25 cellular contexts compared by ENCODE assay signal in the genomic region with DNA sequence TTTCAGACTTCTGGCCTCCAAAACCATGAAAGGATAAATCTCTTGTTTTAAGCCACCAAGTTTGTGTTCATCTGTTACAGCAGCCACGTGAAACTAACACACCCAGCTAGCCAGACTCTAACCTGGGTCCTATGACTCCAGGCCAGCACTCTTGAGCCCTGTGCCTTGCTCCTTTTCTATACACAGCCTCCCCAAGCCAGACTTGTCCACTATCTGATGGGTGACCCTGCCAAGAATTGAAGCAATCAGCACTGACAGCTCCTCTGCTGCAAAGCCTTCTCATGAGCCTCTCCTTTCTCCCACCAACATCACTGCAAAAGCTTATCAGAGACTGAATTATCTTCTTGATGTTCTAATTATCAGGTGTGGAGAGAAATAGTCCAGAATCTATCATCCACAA. TPM values are rescaled to one million over a fixed set of nuclear protein-coding genes. Genes with fewer than 3 reads are reported as not detected.
DNase-seq lines count a peak whose midpoint lies in the region; ATAC-seq, FAIRE-seq and TF ChIP-seq lines count a peak whose summit lies in the region.
"Had no signal": no experiment of that assay in that cellular context is flagged by ENCODE, and none has a peak within 500 bp of the region (broad histone marks: within the 10 kb centered on the region; RNA-seq: fewer than 3 reads in every experiment).

No MANE protein-coding gene starts in this region.

- 0 out of 2 replicates have a peak, but pooled peaks cover 3% of the 10 kb centered on the region for H3K79me2 ChIP-seq in DND-41 (ENCODE audit: insufficient read depth, low read length)
- H3K79me2 ChIP-seq in GM12878 (ENCODE audit: control insufficient read depth, insufficient read depth, low read length) = peaks cover 4% of the 10 kb centered on the region
- peaks cover 6% of the 10 kb centered on the region for H3K79me2 ChIP-seq in smooth muscle cell (ENCODE audit: low read depth)

- no peak overlapping the region for H3K4me3 Mint-ChIP-seq in MCF 10A (ENCODE audit: unreplicated experiment)
- H3K4me3 Mint-ChIP-seq: B cell; CD4-positive, CD25-positive, alpha-beta regulatory T cell; CD8-positive, alpha-beta T cell had no signal

- TF ChIP-seq RAD21 in GM12878 (IDR thresholded peaks at IDR 0.05; ENCODE audit: insufficient read depth, low read depth, low read length) = no peak

- BruUV-seq in MCF 10A (replicated peaks; lab: Mats Ljungman, UMichigan) (no TSS peak), GM12878 (replicated peaks; lab: Mats Ljungman, UMichigan) (no TSS peak)

- H3K9me3 ChIP-seq in breast epithelium (no peaks in the 10 kb centered on the region), DND-41 (ENCODE audit: insufficient read depth, low read length, severe bottlenecking) (no peaks in the 10 kb centered on the region), GM12878 (replicated peaks; ENCODE audit: control insufficient read depth, insufficient read depth, low read length) (no peaks in the 10 kb centered on the region), smooth muscle cell (replicated peaks; ENCODE audit: low read depth) (no peaks in the 10 kb centered on the region), tibial artery (no peaks in the 10 kb centered on the region)
- H3K9me3 ChIP-seq: BLaER1, Caco-2 had no signal

- TF ChIP-seq EP300 in GM12878 (IDR thresholded peaks at IDR 0.05; ENCODE audit: borderline replicate concordance in 1 of 2, control insufficient read depth in 1 of 2, low read depth in 2 of 2, low read length in 2 of 2) = no peak

- no peak overlapping the region for H3K27ac Mint-ChIP-seq in MCF 10A (ENCODE audit: low read depth, unreplicated experiment)
- H3K27ac Mint-ChIP-seq: B cell; CD8-positive, alpha-beta T cell had no signal

- RAD21 ChIA-PET in GM12878 (lab: Charles Lee; ENCODE audit: unreplicated experiment) = no interaction called here

- in situ Hi-C loops in GM12878 (cut with MboI) = no loop called here

- 100% methylated on average over 1 of the region's 1 CpG for WGBS in GM12878 (ENCODE audit: insufficient coverage, insufficient replicate concordance, low lambda C conversion rate, missing lambda C conversion rate)
- WGBS in smooth muscle cell (ENCODE audit: low lambda C conversion rate) = 94% methylated on average over 1 of the region's 1 CpG

- no peak for DNase-seq in breast epithelium (ENCODE audit: low spot score in 2 of 2)
- DNase-seq in MCF 10A (ENCODE audit: unreplicated experiment) = no peak
- DNase-seq in DND-41 = no peak
- no peak for DNase-seq in GM12878 (ENCODE audit: low read depth, low spot score)
- no peak for DNase-seq in smooth muscle cell (lab: John Stamatoyannopoulos, UW; ENCODE audit: unreplicated experiment)
- no peak for DNase-seq in glomerular visceral epithelial cell (ENCODE audit: extremely low spot score)
- DNase-seq in tibial artery = no peak
- DNase-seq in NCI-H748 treated with DMSO at 0.1 percent for 48 hours (lab: John Stamatoyannopoulos, UW) = no peak
- DNase-seq: CD4-positive, CD25-positive, alpha-beta regulatory T cell; CD8-positive, alpha-beta T cell; DMS153; EL; GF-D8; GM23248; H7; HCEC 1CT had no signal

- peaks cover 10% of the 10 kb centered on the region for H3K4me1 Mint-ChIP-seq in MCF 10A (ENCODE audit: insufficient read depth, unreplicated experiment)
- H3K4me1 Mint-ChIP-seq: CD4-positive, CD25-positive, alpha-beta regulatory T cell had no signal

- ATAC-seq in DND-41 (ENCODE audit: insufficient read depth, low read depth) (no peak), GM12878 (no peak)
- ATAC-seq: CD8-positive, alpha-beta T cell had no signal

- H3K4me2 ChIP-seq in DND-41 (ENCODE audit: insufficient read depth, low read length) = no peak overlapping the region
- H3K4me2 ChIP-seq in GM12878 (ENCODE audit: control insufficient read depth, insufficient read depth) = no peak overlapping the region
- no peak overlapping the region for H3K4me2 ChIP-seq in smooth muscle cell
- H3K4me2 ChIP-seq: BLaER1 had no signal

- H3K27me3 ChIP-seq in breast epithelium (no peaks in the 10 kb centered on the region), DND-41 (ENCODE audit: insufficient read depth, low read length, poor library complexity) (no peaks in the 10 kb centered on the region), GM12878 (replicated peaks in 1 of 2; ENCODE audit: control insufficient read depth in 2 of 2, insufficient read depth in 2 of 2, low read length in 1 of 2) (no peaks in the 10 kb centered on the region), smooth muscle cell (ENCODE audit: low read depth) (no peaks in the 10 kb centered on the region), tibial artery (no peaks in the 10 kb centered on the region)
- H3K27me3 ChIP-seq: BLaER1 had no signal

- H4K20me1 ChIP-seq in DND-41 (ENCODE audit: insufficient read depth, low read length) = no peaks in the 10 kb centered on the region
- no peaks in the 10 kb centered on the region for H4K20me1 ChIP-seq in GM12878 (ENCODE audit: control insufficient read depth, insufficient read depth)
- H4K20me1 ChIP-seq in smooth muscle cell (ENCODE audit: low read depth) = peaks cover 42% of the 10 kb centered on the region
- H4K20me1 ChIP-seq: BLaER1 had no signal

- no peaks in the 10 kb centered on the region for H3K27me3 Mint-ChIP-seq in MCF 10A (ENCODE audit: insufficient read depth, unreplicated experiment)
- H3K27me3 Mint-ChIP-seq: B cell; CD4-positive, CD25-positive, alpha-beta regulatory T cell had no signal

- SMC1A ChIA-PET in GM12878 (lab: Charles Lee; ENCODE audit: uncharacterized antibody, unreplicated experiment) = interaction anchor here (1.0 to 1.6 kb wide), 4 partner anchors 10 to 488 kb away, joined by 3 to 5 read pairs (median 3); no protein-coding TSS in a partner anchor

- POLR2A ChIA-PET in MCF 10A (lab: Yijun Ruan, JAX) (interaction anchor here (0.6 to 4.6 kb wide), 10 partner anchors 7 to 216 kb away, joined by 3 to 19 read pairs (median 4); partner anchors contain the start of gene SIL1), GM12878 (lab: Charles Lee) (no interaction called here)

- H3K4me1 ChIP-seq in breast epithelium = peaks cover 0 to 17% of the 10 kb centered on the region in 2 donors
- H3K4me1 ChIP-seq in DND-41 (ENCODE audit: insufficient read depth, low read length) = peaks cover 10% of the 10 kb centered on the region
- no peaks in the 10 kb centered on the region for H3K4me1 ChIP-seq in GM12878 (ENCODE audit: control insufficient read depth, insufficient read depth, low read length)
- H3K4me1 ChIP-seq in smooth muscle cell (ENCODE audit: low read depth) = no peaks in the 10 kb centered on the region
- H3K4me1 ChIP-seq in tibial artery = peaks cover 0 to 3% (median 1%) of the 10 kb centered on the region in 4 donors
- H3K4me1 ChIP-seq: BLaER1, Caco-2 had no signal

- H3K9ac ChIP-seq in DND-41 (ENCODE audit: low read depth, low read length) = no peak overlapping the region
- no peak overlapping the region for H3K9ac ChIP-seq in GM12878 (ENCODE audit: control insufficient read depth, insufficient read depth, low read length)
- H3K9ac ChIP-seq in smooth muscle cell (ENCODE audit: low read depth) = no peak overlapping the region
- H3K9ac ChIP-seq: BLaER1, GM23248 had no signal

- TF ChIP-seq POLR2A in breast epithelium (IDR thresholded peaks at IDR 0.05) (no peak), GM12878 (IDR thresholded peaks at IDR 0.05; ENCODE audit: low read depth, low read length) (no peak)

- H3K9me3 Mint-ChIP-seq in MCF 10A (ENCODE audit: unreplicated experiment) = no peaks in the 10 kb centered on the region
- H3K9me3 Mint-ChIP-seq: CD4-positive, CD25-positive, alpha-beta regulatory T cell; CD8-positive, alpha-beta T cell had no signal

- FAIRE-seq in GM12878 (lab: Jason Lieb, UNC) = peak; percentile 13
- FAIRE-seq: A204.1, GM12892, GM19239, H1 had no signal

- H3K27ac ChIP-seq in breast epithelium (peak overlapping the region; percentile 76 to 79), DND-41 (ENCODE audit: low read length) (0 out of 2 replicates have a peak overlapping the region, but pooled peaks have one; percentile 24), GM12878 (ENCODE audit: control insufficient read depth, insufficient read depth) (no peak overlapping the region), smooth muscle cell (ENCODE audit: low read depth) (peak overlapping the region; percentile 79), tibial artery (no peak overlapping the region)
- H3K27ac ChIP-seq: 22Rv1, BLaER1, C4-2B, GM23248 had no signal

- no peaks in the 10 kb centered on the region for H3K36me3 ChIP-seq in breast epithelium
- H3K36me3 ChIP-seq in DND-41 (ENCODE audit: insufficient read depth, low read length) = no peaks in the 10 kb centered on the region
- no peaks in the 10 kb centered on the region for H3K36me3 ChIP-seq in GM12878 (ENCODE audit: control insufficient read depth in 2 of 2, insufficient read depth in 2 of 2, low read length in 1 of 2)
- H3K36me3 ChIP-seq in smooth muscle cell (ENCODE audit: low read depth) = no peaks in the 10 kb centered on the region
- H3K36me3 ChIP-seq in tibial artery = no peaks in the 10 kb centered on the region
- H3K36me3 ChIP-seq: BLaER1 had no signal

- TF ChIP-seq CTCF in breast epithelium (IDR thresholded peaks at IDR 0.05) = no peak
- TF ChIP-seq CTCF in MCF 10A (IDR thresholded peaks at IDR 0.05; ENCODE audit: unreplicated experiment) = no peak
- TF ChIP-seq CTCF in DND-41 (IDR thresholded peaks at IDR 0.05; ENCODE audit: borderline replicate concordance, extremely low read depth, low read length, poor library complexity, severe bottlenecking) = no peak
- no peak for TF ChIP-seq CTCF in GM12878 (IDR thresholded peaks at IDR 0.05 in 2 of 3, conservative IDR thresholded peaks at IDR 0.05 in 1 of 3; ENCODE audit: control insufficient read depth in 2 of 3, extremely low read depth in 1 of 3, insufficient read depth in 1 of 3, low read depth in 3 of 3, low read length in 3 of 3)
- TF ChIP-seq CTCF in smooth muscle cell (IDR thresholded peaks at IDR 0.05; ENCODE audit: borderline replicate concordance, insufficient read depth, poor library complexity, severe bottlenecking) = no peak
- no peak for TF ChIP-seq CTCF in tibial artery (IDR thresholded peaks at IDR 0.05)

- intact Hi-C loops in breast epithelium (cut with DNase I; ENCODE audit: low total_unique reads) = no loop called here
- intact Hi-C loops in MCF 10A (cut with micrococcal nuclease) = no loop called here
- intact Hi-C loops in GM12878 (cut with micrococcal nuclease; ENCODE audit: unreplicated experiment) = no loop called here
- intact Hi-C loops in tibial artery (cut with DNase I; ENCODE audit: low total_unique reads) = no loop called here

- H3K36me3 Mint-ChIP-seq in MCF 10A (ENCODE audit: insufficient read depth, unreplicated experiment) = peaks cover 7% of the 10 kb centered on the region

- no peak overlapping the region for H3K4me3 ChIP-seq in breast epithelium
- H3K4me3 ChIP-seq in DND-41 (ENCODE audit: low read depth in 1 of 2, low read length in 2 of 2) = no peak overlapping the region
- H3K4me3 ChIP-seq in GM12878 = no peak overlapping the region
- no peak overlapping the region for H3K4me3 ChIP-seq in smooth muscle cell
- H3K4me3 ChIP-seq in tibial artery = no peak overlapping the region
- H3K4me3 ChIP-seq: BLaER1, GM23248 had no signal

- H2AFZ ChIP-seq in DND-41 (ENCODE audit: low read depth, low read length) = no peak overlapping the region
- H2AFZ ChIP-seq in GM12878 (ENCODE audit: control insufficient read depth, low read depth, low read length) = no peak overlapping the region
- no peak overlapping the region for H2AFZ ChIP-seq in smooth muscle cell (ENCODE audit: low read depth)
- H2AFZ ChIP-seq: GM23248 had no signal

- CTCF ChIA-PET in MCF 10A (lab: Yijun Ruan, JAX) = interaction anchor here (1.2 kb wide), 1 partner anchor 22 kb away, joined by 3 read pairs; no protein-coding TSS in a partner anchor
- CTCF ChIA-PET in GM12878 (lab: Yijun Ruan, JAX) = interaction anchor here (0.6 to 0.7 kb wide), 2 partner anchors 23 to 94 kb away, joined by 4 read pairs; no protein-coding TSS in a partner anchor

- H3F3A ChIP-seq in smooth muscle cell (ENCODE audit: low read depth) = no peaks in the 10 kb centered on the region

RNA-seq across cellular contexts. Expression of gene SIL1, which starts 41.4 kb away (rescaled TPM):
- total RNA-seq in breast epithelium = 10 to 100 TPM; 29.9 to 63.9 (median 48.2) TPM
- total RNA-seq in MCF 10A (2022) = 114 and 175 TPM in 2 replicates
- 58.0 and 62.8 TPM in 2 replicates for total RNA-seq in GM12878 (2013; cell fraction: nucleolus; rRNA removed)
- 36.2 and 41.2 TPM in 2 replicates for total RNA-seq in GM12878 (2014; rRNA removed)
- 23.9 and 25.7 TPM in 2 replicates for total RNA-seq in GM12878 (2014; rRNA removed; fragmentation: Illumina TruSeq; extraction: Trizol)
- 41.4 and 42.9 TPM in 2 replicates for total RNA-seq in GM12878 (2021)
- polyA plus RNA-seq in GM12878 (2011; ENCODE audit: low read depth) = 30.8 TPM
- 21.4 and 28.0 TPM in 2 replicates for polyA plus RNA-seq in GM12878 (2011; rRNA removed)
- 24.3 and 37.9 TPM in 2 replicates for polyA plus RNA-seq in GM12878 (2011; cell fraction: cytosol; rRNA removed)
- 17.2 and 18.8 TPM in 2 replicates for polyA plus RNA-seq in GM12878 (2011; cell fraction: nucleus; rRNA removed)
- polyA plus RNA-seq in GM12878 (2012) = 31.7 and 33.1 TPM in 2 replicates
- polyA plus RNA-seq in GM12878 (2014; fragmentation: Illumina TruSeq; extraction: Trizol) = 26.1 and 27.7 TPM in 2 replicates
- polyA plus RNA-seq in GM12878 (2014; fragmentation: Nextera tagmentation; extraction: Ambion mirVana) = 1 to 10 TPM; 4.1 to 8.2 TPM
- 32.6 and 40.7 TPM in 2 replicates for polyA plus RNA-seq in GM12878 (2014; rRNA removed)
- 10 to 100 TPM; 43.1 to 49.8 TPM for polyA plus RNA-seq in GM12878 (2016; fragmentation: Nextera tagmentation; extraction: Ambion mirVana)
- 21.7 and 33.2 TPM in 2 replicates for polyA minus RNA-seq in GM12878 (2011; rRNA and poly(A)+ RNA removed)
- polyA minus RNA-seq in GM12878 (2011; cell fraction: cytosol; rRNA and poly(A)+ RNA removed) = 10.8 and 15.6 TPM in 2 replicates
- 10.2 and 17.8 TPM in 2 replicates for polyA minus RNA-seq in GM12878 (2011; cell fraction: nucleus; rRNA and poly(A)+ RNA removed)
- total RNA-seq in smooth muscle cell = 45.5 and 52.6 TPM in 2 replicates
- polyA plus RNA-seq in smooth muscle cell = 119 and 126 TPM in 2 replicates

Comparison
In these comparisons a context has a peak if more than half of its experiments do, and no peak if none do; other contexts are left out.
1. H3K27ac ChIP-seq: peak in breast epithelium (2 of 2), DND-41 (single experiment) and smooth muscle cell (single experiment); none in GM12878 (single experiment) and tibial artery (0 of 2).